31 cellular contexts compared by ENCODE assay signal in genomic region chr2:134924912-134925311, GRCh38. TPM values are rescaled to one million over a fixed set of nuclear protein-coding genes. Genes with fewer than 3 reads are reported as not detected.
DNase-seq lines count a peak whose midpoint lies in the region; ATAC-seq, FAIRE-seq and TF ChIP-seq lines count a peak whose summit lies in the region.
"Had no signal": no experiment of that assay in that cellular context is flagged by ENCODE, and none has a peak within 500 bp of the region (broad histone marks: within the 10 kb centered on the region; RNA-seq: fewer than 3 reads in every experiment).

No MANE protein-coding gene starts in this region.

- peak; percentile 8; the same call in 1 of the 3 replicates for ATAC-seq in K562
- no peak for ATAC-seq in naive thymus-derived CD4-positive, alpha-beta T cell
- ATAC-seq in HG02970 (IDR thresholded peaks at IDR 0.05; ENCODE audit: low FRiP score, unreplicated experiment), result no peak
- ATAC-seq: body of pancreas, foreskin keratinocyte, lower lobe of right lung, upper lobe of right lung had no signal

- TF ChIP-seq CTCF in MCF 10A (IDR thresholded peaks at IDR 0.05; ENCODE audit: unreplicated experiment) (no peak), mammary epithelial cell (conservative IDR thresholded peaks at IDR 0.05 in 1 of 2, IDR thresholded peaks at IDR 0.05 in 1 of 2; ENCODE audit: extremely low read depth in 1 of 2, insufficient read depth in 1 of 2, low read depth in 1 of 2, low read length in 2 of 2) (no peak), K562 (IDR thresholded peaks at IDR 0.05 in 2 of 3, conservative IDR thresholded peaks at IDR 0.05 in 1 of 3; ENCODE audit: insufficient read depth in 2 of 3, low read depth in 1 of 3, low read length in 3 of 3) (no peak)

- H4K20me1 ChIP-seq in mammary epithelial cell (ENCODE audit: insufficient read depth, low read length), result peaks cover 22% of the 10 kb centered on the region
- peaks cover 32% of the 10 kb centered on the region for H4K20me1 ChIP-seq in K562 (replicated peaks; ENCODE audit: control insufficient read depth, insufficient read depth, low read length)

- H3K27ac ChIP-seq in mammary epithelial cell (ENCODE audit: insufficient read depth, low read depth, low read length) (no peak overlapping the region), K562 (ENCODE audit: extremely low read depth, low read depth, low read length) (no peak overlapping the region)
- H3K27ac ChIP-seq in naive thymus-derived CD4-positive, alpha-beta T cell (ENCODE audit: low read depth, low read length), result no peak overlapping the region
- H3K27ac ChIP-seq: body of pancreas, esophagus muscularis mucosa, foreskin keratinocyte, HL-60, lower lobe of right lung, upper lobe of right lung, VCaP had no signal

- H3K9me3 Mint-ChIP-seq in MCF 10A (ENCODE audit: unreplicated experiment), result no peaks in the 10 kb centered on the region
- no peaks in the 10 kb centered on the region for H3K9me3 Mint-ChIP-seq in naive thymus-derived CD4-positive, alpha-beta T cell
- H3K9me3 Mint-ChIP-seq: nephron had no signal

- intact Hi-C loops in MCF 10A (cut with micrococcal nuclease) (no loop called here), mammary epithelial cell (cut with micrococcal nuclease) (no loop called here), K562 (cut with micrococcal nuclease) (no loop called here), head of caudate nucleus (cut with DNase I) (no loop called here)
- intact Hi-C loops in naive thymus-derived CD4-positive, alpha-beta T cell (cut with micrococcal nuclease), result no loop called here

- no peaks in the 10 kb centered on the region for H3K27me3 ChIP-seq in mammary epithelial cell (ENCODE audit: insufficient read depth, low read length)
- no peaks in the 10 kb centered on the region for H3K27me3 ChIP-seq in K562 (ENCODE audit: control insufficient read depth in 2 of 2, insufficient read depth in 2 of 2, low read length in 2 of 2)
- H3K27me3 ChIP-seq in naive thymus-derived CD4-positive, alpha-beta T cell (ENCODE audit: control insufficient read depth in 2 of 2, insufficient read depth in 2 of 2, low read length in 2 of 2), result no peaks in the 10 kb centered on the region
- H3K27me3 ChIP-seq: body of pancreas, esophagus muscularis mucosa, foreskin keratinocyte, upper lobe of right lung had no signal

- H3K4me3 ChIP-seq in mammary epithelial cell (replicated peaks in 1 of 3; ENCODE audit: insufficient read depth in 1 of 3, low read depth in 2 of 3, low read length in 3 of 3) (no peak overlapping the region), K562 (no peak overlapping the region)
- no peak overlapping the region for H3K4me3 ChIP-seq in naive thymus-derived CD4-positive, alpha-beta T cell (ENCODE audit: low read length)
- H3K4me3 ChIP-seq: body of pancreas, esophagus muscularis mucosa, lower lobe of right lung, upper lobe of right lung had no signal

- H3K36me3 Mint-ChIP-seq in MCF 10A (ENCODE audit: insufficient read depth, unreplicated experiment), result peaks cover 28% of the 10 kb centered on the region
- H3K36me3 Mint-ChIP-seq in naive thymus-derived CD4-positive, alpha-beta T cell, result peaks cover 3 to 31% (median 18%) of the 10 kb centered on the region in 5 donors

- peaks cover 8% of the 10 kb centered on the region for H3K4me1 ChIP-seq in mammary epithelial cell (ENCODE audit: insufficient read depth, low read length)
- H3K4me1 ChIP-seq in K562 (replicated peaks in 1 of 2; ENCODE audit: control insufficient read depth in 2 of 2, insufficient read depth in 2 of 2, low read length in 2 of 2), result peaks cover 0 to 10% of the 10 kb centered on the region in 2 experiments; a peak in 4 of 5 replicates
- peaks cover 34 to 42% of the 10 kb centered on the region in 2 donors for H3K4me1 ChIP-seq in naive thymus-derived CD4-positive, alpha-beta T cell (ENCODE audit: control insufficient read depth in 2 of 2, insufficient read depth in 2 of 2, low read length in 2 of 2)

- CTCF ChIA-PET in MCF 10A (lab: Yijun Ruan, JAX), result no interaction called here
- CTCF ChIA-PET in mammary epithelial cell (lab: Charles Lee; ENCODE audit: low non-redundant PET), result no interaction called here
- CTCF ChIA-PET in K562 (lab: Yijun Ruan, JAX; ENCODE audit: low intra/inter-chr PET ratio), result no interaction called here
- CTCF ChIA-PET in naive thymus-derived CD4-positive, alpha-beta T cell (lab: Charles Lee), result no interaction called here

- no TSS peak for BruUV-seq in MCF 10A (replicated peaks; lab: Mats Ljungman, UMichigan)
- BruUV-seq in mammary epithelial cell (replicated peaks; lab: Mats Ljungman, UMichigan), result no TSS peak
- no TSS peak for BruUV-seq in K562 (replicated peaks; lab: Mats Ljungman, UMichigan)

- no peaks in the 10 kb centered on the region for H3K9me1 ChIP-seq in K562 (ENCODE audit: control insufficient read depth, insufficient read depth, low read length)

- H3K9ac ChIP-seq in mammary epithelial cell (ENCODE audit: insufficient read depth, low read length), result no peak overlapping the region
- no peak overlapping the region for H3K9ac ChIP-seq in K562 (ENCODE audit: insufficient read depth in 1 of 2, low read depth in 2 of 2, low read length in 2 of 2)

- peaks cover 3% of the 10 kb centered on the region for H3K36me3 ChIP-seq in mammary epithelial cell (ENCODE audit: insufficient read depth, low read length)
- peaks cover 72% of the 10 kb centered on the region; the same call in 2 of the 3 replicates for H3K36me3 ChIP-seq in K562 (ENCODE audit: control insufficient read depth, insufficient read depth, low read length)
- peaks cover 5% of the 10 kb centered on the region in 3 experiments for H3K36me3 ChIP-seq in naive thymus-derived CD4-positive, alpha-beta T cell (ENCODE audit: control insufficient read depth in 2 of 3, insufficient read depth in 3 of 3, low read length in 3 of 3)
- H3K36me3 ChIP-seq: upper lobe of right lung had no signal

- no peak for TF ChIP-seq POLR2A in K562 (conservative IDR thresholded peaks at IDR 0.05)

- DNase-seq in MCF 10A (ENCODE audit: unreplicated experiment) (no peak), mammary epithelial cell (no peak), K562 (ENCODE audit: extremely low read depth in 1 of 4, low spot score in 3 of 4) (no peak), head of caudate nucleus (no peak), cortex of kidney (lab: John Stamatoyannopoulos, UW) (no peak), SW 1271 (lab: John Stamatoyannopoulos, UW) (no peak)
- DNase-seq in naive thymus-derived CD4-positive, alpha-beta T cell, result no peak
- DNase-seq: activated CD4-positive, alpha-beta T cell treated with anti-CD3 and anti-CD28 coated beads for 48 hours; activated CD8-positive, alpha-beta memory T cell treated with anti-CD3 and anti-CD28 coated beads for 24 hours; activated gamma-delta T cell; activated T-cell treated with anti-CD3 and anti-CD28 coated beads for 4 hours; body of pancreas; dermis blood vessel endothelial cell; foreskin keratinocyte; H7; lower lobe of right lung; NCI-H1417 treated with DMSO at 0.1 percent for 48 hours; NCI-H2081; NCI-H526; SHP77; stimulated activated naive CD4-positive, alpha-beta T cell; T-helper 9 cell; upper lobe of right lung had no signal

- WGBS in mammary epithelial cell (ENCODE audit: low coverage, missing lambda C conversion rate), result 100% methylated on average over 1 of the region's 1 CpG
- WGBS in K562 (ENCODE audit: insufficient coverage, low coverage, missing lambda C conversion rate), result 82% methylated on average over 1 of the region's 1 CpG

- FAIRE-seq in K562 (lab: Jason Lieb, UNC), result no peak
- FAIRE-seq: A204.1, endometrium, GM12891 had no signal

- TF ChIP-seq EP300 in K562 (IDR thresholded peaks at IDR 0.05; ENCODE audit: low read length), result no peak

- H3K4me3 Mint-ChIP-seq in MCF 10A (ENCODE audit: unreplicated experiment), result no peak overlapping the region
- peak overlapping the region in 8 of 10 donors; percentile 42 to 73 (median 60) for H3K4me3 Mint-ChIP-seq in naive thymus-derived CD4-positive, alpha-beta T cell
- H3K4me3 Mint-ChIP-seq: nephron had no signal

- H2AFZ ChIP-seq in mammary epithelial cell (ENCODE audit: low read depth, low read length) (no peak overlapping the region), K562 (ENCODE audit: low read depth, low read length) (no peak overlapping the region)

- in situ Hi-C loops in mammary epithelial cell (cut with MboI; ENCODE audit: low sequenced_read_pairs in 2 of 2), result loop anchor here in 1 of 2 donors (25.0 kb wide), 1 partner anchor 813 kb away; no protein-coding TSS in a partner anchor
- in situ Hi-C loops in K562 (cut with MboI), result no loop called here

- no peak for TF ChIP-seq RAD21 in K562 (CRISPR knock-in tag; conservative IDR thresholded peaks at IDR 0.05 in 1 of 2, IDR thresholded peaks at IDR 0.05 in 1 of 2)

- H3K9me3 ChIP-seq in mammary epithelial cell (replicated peaks; ENCODE audit: insufficient read depth, low read length), result no peaks in the 10 kb centered on the region
- no peaks in the 10 kb centered on the region for H3K9me3 ChIP-seq in K562 (replicated peaks; ENCODE audit: control insufficient read depth, insufficient read depth, low read depth, low read length)
- no peaks in the 10 kb centered on the region for H3K9me3 ChIP-seq in naive thymus-derived CD4-positive, alpha-beta T cell (ENCODE audit: control insufficient read depth in 2 of 3, low read length in 3 of 3)
- H3K9me3 ChIP-seq: body of pancreas, esophagus muscularis mucosa, lower lobe of right lung, upper lobe of right lung had no signal

- H3K27me3 Mint-ChIP-seq in MCF 10A (ENCODE audit: insufficient read depth, unreplicated experiment), result no peaks in the 10 kb centered on the region
- H3K27me3 Mint-ChIP-seq in naive thymus-derived CD4-positive, alpha-beta T cell, result no peaks in the 10 kb centered on the region

- peak overlapping the region; percentile 39 for H3K27ac Mint-ChIP-seq in MCF 10A (ENCODE audit: low read depth, unreplicated experiment)
- H3K27ac Mint-ChIP-seq in naive thymus-derived CD4-positive, alpha-beta T cell, result no peak overlapping the region
- H3K27ac Mint-ChIP-seq: nephron had no signal

- H3K79me2 ChIP-seq in mammary epithelial cell (ENCODE audit: insufficient read depth, low read length) (peaks cover 99% of the 10 kb centered on the region), K562 (ENCODE audit: control insufficient read depth, insufficient read depth, low read length) (peaks cover 100% of the 10 kb centered on the region)

- POLR2A ChIA-PET in MCF 10A (lab: Yijun Ruan, JAX) (no interaction called here), K562 (lab: Yijun Ruan, JAX) (no interaction called here)
- POLR2A ChIA-PET in naive thymus-derived CD4-positive, alpha-beta T cell (lab: Charles Lee), result no interaction called here

- no peak overlapping the region for H3K4me2 ChIP-seq in mammary epithelial cell (ENCODE audit: insufficient read depth, low read depth, low read length)
- no peak overlapping the region for H3K4me2 ChIP-seq in K562 (ENCODE audit: insufficient read depth, low read length)

- dilution Hi-C loops in mammary epithelial cell (cut with HindIII; ENCODE audit: low sequenced_read_pairs), result no loop called here

- peaks cover 44% of the 10 kb centered on the region for H3K4me1 Mint-ChIP-seq in MCF 10A (ENCODE audit: insufficient read depth, unreplicated experiment)
- peaks cover 50 to 94% (median 81%) of the 10 kb centered on the region in 7 donors for H3K4me1 Mint-ChIP-seq in naive thymus-derived CD4-positive, alpha-beta T cell

RNA-seq across cellular contexts. Expression of gene CCNT2, which starts 6.3 kb away (rescaled TPM):
- total RNA-seq in MCF 10A (2022) (38.8 and 39.3 TPM in 2 replicates), mammary epithelial cell (10 to 100 TPM; 27.3 to 31.0 TPM), K562 (2014; rRNA removed) (14.5 and 19.8 TPM in 2 replicates), K562 (2014; rRNA removed; fragmentation: Illumina TruSeq; extraction: Trizol) (29.3 and 32.0 TPM in 2 replicates), K562 (2015; rRNA removed; fragmentation: Illumina TruSeq; extraction: Trizol) (26.5 and 30.0 TPM in 2 replicates), K562 (2021) (28.0 and 29.0 TPM in 2 replicates)
- polyA plus RNA-seq in mammary epithelial cell (7.7 TPM), K562 (2011; rRNA removed) (26.1 and 26.2 TPM in 2 replicates), K562 (2014; fragmentation: Illumina TruSeq; extraction: Trizol) (19.0 and 22.7 TPM in 2 replicates), K562 (2014; fragmentation: Nextera tagmentation; extraction: Ambion mirVana) (10 to 100 TPM; 12.6 to 16.9 TPM), K562 (2014; rRNA removed) (15.4 and 16.3 TPM in 2 replicates)
- polyA minus RNA-seq in mammary epithelial cell, result 45.2 TPM
- 83.8 and 133 TPM in 2 replicates for total RNA-seq in K562 (2011; cell fraction: chromatin; rRNA removed; ENCODE audit: low replicate concordance)
- 42.4 and 51.6 TPM in 2 replicates for total RNA-seq in K562 (2011; cell fraction: nucleolus; rRNA removed)
- total RNA-seq in K562 (2011; cell fraction: nucleoplasm; rRNA removed), result 77.5 and 104 TPM in 2 replicates
- 6.9 and 10.3 TPM in 2 replicates for polyA plus RNA-seq in K562 (2011; cell fraction: cytosol; rRNA removed)
- 56.8 and 60.1 TPM in 2 replicates for polyA plus RNA-seq in K562 (2011; cell fraction: nucleus; rRNA removed)
- 12.7 and 16.9 TPM in 2 replicates for polyA plus RNA-seq in K562 (2012)
- 54.7 and 66.0 TPM in 2 replicates for polyA minus RNA-seq in K562 (2011; rRNA and poly(A)+ RNA removed)
- polyA minus RNA-seq in K562 (2011; cell fraction: cytosol; rRNA and poly(A)+ RNA removed), result 13.6 and 19.6 TPM in 2 replicates
- polyA minus RNA-seq in K562 (2011; cell fraction: nucleus; rRNA and poly(A)+ RNA removed), result 63.4 and 80.8 TPM in 2 replicates
- 10 to 100 TPM; 49.8 to 78.1 (median 67.9) TPM for total RNA-seq in naive thymus-derived CD4-positive, alpha-beta T cell
- 10 to 100 TPM; 20.6 to 22.9 TPM for polyA plus RNA-seq in naive thymus-derived CD4-positive, alpha-beta T cell
